1 cellular context compared by ENCODE assay signal in the genomic region with DNA sequence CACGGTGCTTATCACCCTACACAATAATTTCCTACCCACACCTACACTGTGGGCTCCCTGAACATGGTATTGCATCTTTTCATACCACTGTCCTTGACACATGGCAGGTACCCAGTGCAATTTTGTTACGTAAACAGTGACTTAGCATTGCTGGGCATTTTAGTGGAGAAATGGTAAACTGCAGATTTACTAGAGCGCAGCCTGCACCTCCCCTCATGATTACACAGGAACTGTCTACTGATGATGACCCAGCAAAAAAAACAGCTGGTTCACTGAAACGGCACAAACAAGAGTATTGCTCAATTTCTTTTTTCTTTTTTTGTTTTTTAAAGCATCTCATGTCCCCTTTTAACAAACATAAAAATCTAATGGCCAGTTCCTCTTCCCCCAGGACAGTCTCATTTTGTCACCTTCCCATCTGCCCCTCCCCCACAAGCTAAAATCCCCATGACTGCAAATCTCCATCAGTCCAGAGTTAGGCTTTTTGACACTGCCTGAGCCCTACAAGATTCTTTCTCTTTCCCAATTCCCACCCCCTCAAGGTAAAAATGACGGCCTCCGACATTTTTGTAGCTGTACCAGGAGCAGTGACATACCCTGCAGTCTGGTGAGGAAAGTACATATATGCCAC.
TF ChIP-seq lines count a peak whose summit lies in the region.

No MANE protein-coding gene starts in this region.

TF ChIP-seq in A549, 52 proteins besides CTCF, POLR2A, EP300 and RAD21:
- TF ChIP-seq CEBPB (IDR thresholded peaks at IDR 0.05) = peak; percentile 40 to 51; a peak in 3 of 4 replicates
- TF ChIP-seq, protein P1, sequence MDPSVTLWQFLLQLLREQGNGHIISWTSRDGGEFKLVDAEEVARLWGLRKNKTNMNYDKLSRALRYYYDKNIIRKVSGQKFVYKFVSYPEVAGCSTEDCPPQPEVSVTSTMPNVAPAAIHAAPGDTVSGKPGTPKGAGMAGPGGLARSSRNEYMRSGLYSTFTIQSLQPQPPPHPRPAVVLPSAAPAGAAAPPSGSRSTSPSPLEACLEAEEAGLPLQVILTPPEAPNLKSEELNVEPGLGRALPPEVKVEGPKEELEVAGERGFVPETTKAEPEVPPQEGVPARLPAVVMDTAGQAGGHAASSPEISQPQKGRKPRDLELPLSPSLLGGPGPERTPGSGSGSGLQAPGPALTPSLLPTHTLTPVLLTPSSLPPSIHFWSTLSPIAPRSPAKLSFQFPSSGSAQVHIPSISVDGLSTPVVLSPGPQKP (IDR thresholded peaks at IDR 0.05; ENCODE audit: low read depth, low read length) = no peak
- TF ChIP-seq MAFK (IDR thresholded peaks at IDR 0.05; ENCODE audit: partially characterized antibody) = peak; percentile 96
- peak; percentile 80 for TF ChIP-seq NFE2L2 (conservative IDR thresholded peaks at IDR 0.05; ENCODE audit: low read length)
TF ChIP-seq in A549: peak in this region for 3.
